Comparison of ENCODE assay signal across 15 cellular contexts in the genomic region with DNA sequence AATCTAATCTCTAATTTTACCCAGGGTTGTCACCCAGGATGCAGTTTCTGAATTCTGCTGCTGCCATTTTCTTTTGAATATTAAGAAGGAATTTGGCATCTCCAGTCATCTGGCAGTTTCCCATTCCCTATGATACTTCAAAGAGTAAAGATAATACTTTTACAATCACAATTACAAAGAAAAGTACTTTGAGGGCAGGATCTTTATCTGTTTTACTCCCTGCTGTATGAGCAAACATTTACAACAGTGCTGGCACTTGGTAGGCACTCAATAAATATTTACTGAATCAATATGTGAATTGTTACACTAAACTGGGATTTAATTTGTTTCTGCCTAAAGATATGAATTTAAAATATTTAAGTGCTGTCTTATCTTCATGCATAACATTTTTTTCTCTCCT.
A peak's percentile ranks its signal among the peaks of the same experiment; 100 is the strongest.
DNase-seq lines count a peak whose midpoint lies in the region; ATAC-seq and TF ChIP-seq lines count a peak whose summit lies in the region.
"Had no signal": no experiment of that assay in that cellular context is flagged by ENCODE, and none has a peak within 500 bp of the region (broad histone marks: within the 10 kb centered on the region; RNA-seq: fewer than 3 reads in every experiment).

No MANE protein-coding gene starts in this region.

- no peak overlapping the region for H3K9ac ChIP-seq in neural progenitor cell

- ATAC-seq in gastroesophageal sphincter (no peak), HG02571 (IDR thresholded peaks at IDR 0.05; ENCODE audit: unreplicated experiment) (no peak)
- no peak for ATAC-seq in CD8-positive, alpha-beta T cell

- H3K79me2 ChIP-seq in neural progenitor cell (ENCODE audit: low read depth) = no peaks in the 10 kb centered on the region

- no peak overlapping the region for H3K4me3 Mint-ChIP-seq in neural progenitor cell
- no peak overlapping the region for H3K4me3 Mint-ChIP-seq in CD8-positive, alpha-beta T cell
- H3K4me3 Mint-ChIP-seq: CD4-positive, alpha-beta memory T cell had no signal

- H4K20me1 ChIP-seq in neural progenitor cell (ENCODE audit: low read depth) = no peaks in the 10 kb centered on the region

- TF ChIP-seq POLR2A in gastroesophageal sphincter (IDR thresholded peaks at IDR 0.05) (no peak), stomach (IDR thresholded peaks at IDR 0.05) (no peak)

- H3K4me3 ChIP-seq in HEK293 (ENCODE audit: low read depth, low read length) = no peak overlapping the region
- no peak overlapping the region for H3K4me3 ChIP-seq in LNCaP clone FGC (ENCODE audit: low read depth, low read length)
- H3K4me3 ChIP-seq in gastroesophageal sphincter = no peak overlapping the region
- H3K4me3 ChIP-seq in neural progenitor cell = no peak overlapping the region
- no peak overlapping the region for H3K4me3 ChIP-seq in CD8-positive, alpha-beta T cell (ENCODE audit: low read depth, low read length)
- no peak overlapping the region for H3K4me3 ChIP-seq in stomach
- H3K4me3 ChIP-seq: HAP-1 had no signal

- no peaks in the 10 kb centered on the region for H3K36me3 Mint-ChIP-seq in neural progenitor cell
- no peaks in the 10 kb centered on the region for H3K36me3 Mint-ChIP-seq in CD8-positive, alpha-beta T cell
- H3K36me3 Mint-ChIP-seq: CD4-positive, alpha-beta memory T cell had no signal

- H3K9me3 Mint-ChIP-seq in neural progenitor cell = peaks cover 5% of the 10 kb centered on the region
- H3K9me3 Mint-ChIP-seq in CD8-positive, alpha-beta T cell = peaks cover 8% of the 10 kb centered on the region

- no peak overlapping the region for H3K27ac ChIP-seq in HEK293 (ENCODE audit: extremely low read depth, low read depth, low read length)
- H3K27ac ChIP-seq in gastroesophageal sphincter = peak overlapping the region; percentile 39 to 72 (median 69)
- no peak overlapping the region for H3K27ac ChIP-seq in neural progenitor cell
- no peak overlapping the region for H3K27ac ChIP-seq in CD8-positive, alpha-beta T cell (ENCODE audit: low read depth, low read length)
- H3K27ac ChIP-seq in stomach = no peak overlapping the region

- TF ChIP-seq CTCF in HEK293 (tag by site-specific recombination; IDR thresholded peaks at IDR 0.05) = no peak
- no peak for TF ChIP-seq CTCF in LNCaP clone FGC (IDR thresholded peaks at IDR 0.05; ENCODE audit: control insufficient read depth, extremely low read depth, insufficient read depth)
- TF ChIP-seq CTCF in gastroesophageal sphincter (IDR thresholded peaks at IDR 0.05) = no peak
- TF ChIP-seq CTCF in neural progenitor cell (IDR thresholded peaks at IDR 0.05) = no peak
- no peak for TF ChIP-seq CTCF in CD8-positive, alpha-beta T cell (IDR thresholded peaks at IDR 0.05)
- TF ChIP-seq CTCF in stomach (IDR thresholded peaks at IDR 0.05) = no peak

- intact Hi-C loops in CD8-positive, alpha-beta T cell (cut with DNase I, micrococcal nuclease) = no loop called here
- intact Hi-C loops in stomach (cut with DNase I; ENCODE audit: low total_unique reads) = no loop called here

- CTCF ChIA-PET in HEK293 (lab: Yijun Ruan, JAX) = no interaction called here
- CTCF ChIA-PET in CD8-positive, alpha-beta T cell (lab: Charles Lee) = no interaction called here

- POLR2A ChIA-PET in HEK293 (lab: Yijun Ruan, JAX) = no interaction called here
- POLR2A ChIA-PET in CD8-positive, alpha-beta T cell (lab: Charles Lee) = no interaction called here

- H3K27ac Mint-ChIP-seq in neural progenitor cell = no peak overlapping the region
- H3K27ac Mint-ChIP-seq in CD8-positive, alpha-beta T cell = no peak overlapping the region
- H3K27ac Mint-ChIP-seq: CD4-positive, alpha-beta memory T cell had no signal

- peaks cover 15% of the 10 kb centered on the region for H3K4me1 ChIP-seq in HEK293 (ENCODE audit: control insufficient read depth, insufficient read depth, low read length)
- H3K4me1 ChIP-seq in gastroesophageal sphincter = peaks cover 0 to 61% (median 9%) of the 10 kb centered on the region in 3 donors
- no peaks in the 10 kb centered on the region for H3K4me1 ChIP-seq in neural progenitor cell
- no peaks in the 10 kb centered on the region for H3K4me1 ChIP-seq in CD8-positive, alpha-beta T cell (ENCODE audit: insufficient read depth, low read length)
- peaks cover 0 to 12% (median 0%) of the 10 kb centered on the region in 4 donors for H3K4me1 ChIP-seq in stomach
- H3K4me1 ChIP-seq: Caco-2, HAP-1 had no signal

- no peaks in the 10 kb centered on the region for H3F3A ChIP-seq in neural progenitor cell (ENCODE audit: low read depth)

- H3K27me3 Mint-ChIP-seq in neural progenitor cell (ENCODE audit: insufficient read depth, low read depth) = no peaks in the 10 kb centered on the region
- H3K27me3 Mint-ChIP-seq in CD8-positive, alpha-beta T cell (ENCODE audit: low read depth) = no peaks in the 10 kb centered on the region
- H3K27me3 Mint-ChIP-seq: CD4-positive, alpha-beta memory T cell had no signal

- peak overlapping the region; percentile 39 for H2AFZ ChIP-seq in neural progenitor cell (replicated peaks)

- H3K27me3 ChIP-seq in gastroesophageal sphincter (no peaks in the 10 kb centered on the region), neural progenitor cell (no peaks in the 10 kb centered on the region), stomach (no peaks in the 10 kb centered on the region)
- H3K27me3 ChIP-seq in CD8-positive, alpha-beta T cell (ENCODE audit: insufficient read depth, low read length) = no peaks in the 10 kb centered on the region

- DNase-seq in LNCaP clone FGC (ENCODE audit: low read depth) (peak; percentile 91), neural progenitor cell (ENCODE audit: low spot score) (no peak), cerebellar nuclear complex (lab: John Stamatoyannopoulos, UW) (no peak), stomach (no peak)
- DNase-seq in CD8-positive, alpha-beta T cell = no peak
- DNase-seq: C1 segment of cervical spinal cord; Caco-2; CD4-positive, alpha-beta memory T cell; DMS153; DND-41; GOT3 had no signal

- H3K4me2 ChIP-seq in neural progenitor cell = no peak overlapping the region

- no peaks in the 10 kb centered on the region for H3K9me3 ChIP-seq in HEK293 (ENCODE audit: control insufficient read depth, insufficient read depth, low read depth, low read length)
- peaks cover 0 to 5% (median 0%) of the 10 kb centered on the region in 3 donors for H3K9me3 ChIP-seq in gastroesophageal sphincter
- no peaks in the 10 kb centered on the region for H3K9me3 ChIP-seq in neural progenitor cell (ENCODE audit: low read depth)
- no peaks in the 10 kb centered on the region for H3K9me3 ChIP-seq in CD8-positive, alpha-beta T cell (ENCODE audit: low read length)
- peaks cover 0 to 11% (median 5%) of the 10 kb centered on the region in 4 donors for H3K9me3 ChIP-seq in stomach
- H3K9me3 ChIP-seq: Caco-2, HAP-1 had no signal

- TF ChIP-seq EP300 in gastroesophageal sphincter (IDR thresholded peaks at IDR 0.05) = no peak
- TF ChIP-seq EP300 in stomach (IDR thresholded peaks at IDR 0.05) = no peak

- no peaks in the 10 kb centered on the region for H3K36me3 ChIP-seq in HEK293 (ENCODE audit: control insufficient read depth in 2 of 2, insufficient read depth in 1 of 2, low read length in 2 of 2)
- no peaks in the 10 kb centered on the region for H3K36me3 ChIP-seq in gastroesophageal sphincter
- no peaks in the 10 kb centered on the region for H3K36me3 ChIP-seq in neural progenitor cell
- H3K36me3 ChIP-seq in CD8-positive, alpha-beta T cell (ENCODE audit: insufficient read depth, low read length) = no peaks in the 10 kb centered on the region
- no peaks in the 10 kb centered on the region for H3K36me3 ChIP-seq in stomach
- H3K36me3 ChIP-seq: HAP-1 had no signal

- no peaks in the 10 kb centered on the region for H3K4me1 Mint-ChIP-seq in neural progenitor cell
- no peaks in the 10 kb centered on the region for H3K4me1 Mint-ChIP-seq in CD8-positive, alpha-beta T cell (ENCODE audit: low read depth)
- H3K4me1 Mint-ChIP-seq: CD4-positive, alpha-beta memory T cell had no signal

TF ChIP-seq in HEK293, 187 proteins besides CTCF, POLR2A, EP300 and RAD21 (continues in another document):
- TF ChIP-seq, protein P1, sequence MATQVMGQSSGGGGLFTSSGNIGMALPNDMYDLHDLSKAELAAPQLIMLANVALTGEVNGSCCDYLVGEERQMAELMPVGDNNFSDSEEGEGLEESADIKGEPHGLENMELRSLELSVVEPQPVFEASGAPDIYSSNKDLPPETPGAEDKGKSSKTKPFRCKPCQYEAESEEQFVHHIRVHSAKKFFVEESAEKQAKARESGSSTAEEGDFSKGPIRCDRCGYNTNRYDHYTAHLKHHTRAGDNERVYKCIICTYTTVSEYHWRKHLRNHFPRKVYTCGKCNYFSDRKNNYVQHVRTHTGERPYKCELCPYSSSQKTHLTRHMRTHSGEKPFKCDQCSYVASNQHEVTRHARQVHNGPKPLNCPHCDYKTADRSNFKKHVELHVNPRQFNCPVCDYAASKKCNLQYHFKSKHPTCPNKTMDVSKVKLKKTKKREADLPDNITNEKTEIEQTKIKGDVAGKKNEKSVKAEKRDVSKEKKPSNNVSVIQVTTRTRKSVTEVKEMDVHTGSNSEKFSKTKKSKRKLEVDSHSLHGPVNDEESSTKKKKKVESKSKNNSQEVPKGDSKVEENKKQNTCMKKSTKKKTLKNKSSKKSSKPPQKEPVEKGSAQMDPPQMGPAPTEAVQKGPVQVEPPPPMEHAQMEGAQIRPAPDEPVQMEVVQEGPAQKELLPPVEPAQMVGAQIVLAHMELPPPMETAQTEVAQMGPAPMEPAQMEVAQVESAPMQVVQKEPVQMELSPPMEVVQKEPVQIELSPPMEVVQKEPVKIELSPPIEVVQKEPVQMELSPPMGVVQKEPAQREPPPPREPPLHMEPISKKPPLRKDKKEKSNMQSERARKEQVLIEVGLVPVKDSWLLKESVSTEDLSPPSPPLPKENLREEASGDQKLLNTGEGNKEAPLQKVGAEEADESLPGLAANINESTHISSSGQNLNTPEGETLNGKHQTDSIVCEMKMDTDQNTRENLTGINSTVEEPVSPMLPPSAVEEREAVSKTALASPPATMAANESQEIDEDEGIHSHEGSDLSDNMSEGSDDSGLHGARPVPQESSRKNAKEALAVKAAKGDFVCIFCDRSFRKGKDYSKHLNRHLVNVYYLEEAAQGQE (tag by site-specific recombination; IDR thresholded peaks at IDR 0.05) = no peak
- TF ChIP-seq ZBTB17 (tag by site-specific recombination; IDR thresholded peaks at IDR 0.05) (no peak), ZNF549 (tag by site-specific recombination; IDR thresholded peaks at IDR 0.05) (no peak), ZNF501 (tag by site-specific recombination; IDR thresholded peaks at IDR 0.05) (no peak), ZNF350 (tag by site-specific recombination; IDR thresholded peaks at IDR 0.05) (no peak)
- TF ChIP-seq, protein P2, sequence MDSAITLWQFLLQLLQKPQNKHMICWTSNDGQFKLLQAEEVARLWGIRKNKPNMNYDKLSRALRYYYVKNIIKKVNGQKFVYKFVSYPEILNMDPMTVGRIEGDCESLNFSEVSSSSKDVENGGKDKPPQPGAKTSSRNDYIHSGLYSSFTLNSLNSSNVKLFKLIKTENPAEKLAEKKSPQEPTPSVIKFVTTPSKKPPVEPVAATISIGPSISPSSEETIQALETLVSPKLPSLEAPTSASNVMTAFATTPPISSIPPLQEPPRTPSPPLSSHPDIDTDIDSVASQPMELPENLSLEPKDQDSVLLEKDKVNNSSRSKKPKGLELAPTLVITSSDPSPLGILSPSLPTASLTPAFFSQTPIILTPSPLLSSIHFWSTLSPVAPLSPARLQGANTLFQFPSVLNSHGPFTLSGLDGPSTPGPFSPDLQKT (IDR thresholded peaks at IDR 0.05; ENCODE audit: borderline replicate concordance, low read depth, low read length) = no peak

Comparison
In these comparisons a context has a peak if more than half of its experiments do, and no peak if none do; other contexts are left out.
1. H3K27ac ChIP-seq: peak in gastroesophageal sphincter (4 of 4); none in HEK293 (single experiment), neural progenitor cell (single experiment), CD8-positive, alpha-beta T cell (single experiment) and stomach (0 of 5).